17 cellular contexts compared by ENCODE assay signal in genomic region chr10:1573981-1574380, GRCh38.
"Had no signal": no experiment of that assay in that cellular context is flagged by ENCODE, and none has a peak within 500 bp of the region (broad histone marks: within the 10 kb centered on the region; RNA-seq: fewer than 3 reads in every experiment).

No MANE protein-coding gene starts in this region.

- FAIRE-seq: colon had no signal

- H3K9me3 Mint-ChIP-seq: effector memory CD8-positive, alpha-beta T cell; immature natural killer cell; nephron; type B pancreatic cell had no signal

- ATAC-seq: effector memory CD8-positive, alpha-beta T cell; gastroesophageal sphincter; left colon; left ventricle myocardium superior had no signal

- H3K27me3 Mint-ChIP-seq: dendritic cell treated with granulocyte-macrophage colony-stimulating factor and Interleukin-4, amounts not matched to agents 40 ng/mL and 50 ng/mL, for 4 days had no signal

- DNase-seq: effector memory CD8-positive, alpha-beta T cell; esophagus squamous epithelium; foreskin fibroblast; immature natural killer cell; left colon; left ventricle myocardium superior; mesenchymal stem cell; naive B cell; stimulated activated CD4-positive, alpha-beta T cell treated with anti-CD3 and anti-CD28 coated beads, Interleukin-2, amount 100 ng/mL, for 48 hours; stimulated activated naive CD4-positive, alpha-beta T cell treated with Interleukin-2 at 50 U/mL for 16 hours; thyroid gland; uterus had no signal

- H3K4me3 Mint-ChIP-seq: dendritic cell treated with granulocyte-macrophage colony-stimulating factor and Interleukin-4, amounts not matched to agents 40 ng/mL and 50 ng/mL, for 4 days; effector memory CD8-positive, alpha-beta T cell; immature natural killer cell; nephron; type B pancreatic cell had no signal

- H3K4me1 Mint-ChIP-seq: immature natural killer cell had no signal

- H3K36me3 Mint-ChIP-seq: immature natural killer cell, naive B cell, type B pancreatic cell had no signal

- H3K27ac Mint-ChIP-seq: dendritic cell treated with granulocyte-macrophage colony-stimulating factor and Interleukin-4, amounts not matched to agents 40 ng/mL and 50 ng/mL, for 4 days; effector memory CD8-positive, alpha-beta T cell; nephron; type B pancreatic cell had no signal
